ENCODE assay signal across 9 cellular contexts in genomic region chr11:12746593-12747097, GRCh38.
DNase-seq lines count a peak whose midpoint lies in the region; ATAC-seq, FAIRE-seq and TF ChIP-seq lines count a peak whose summit lies in the region.
"Had no signal": no experiment of that assay in that cellular context is flagged by ENCODE, and none has a peak within 500 bp of the region (broad histone marks: within the 10 kb centered on the region; RNA-seq: fewer than 3 reads in every experiment).

No MANE protein-coding gene starts in this region.

- H3K27ac Mint-ChIP-seq in immature natural killer cell, result no peak overlapping the region
- H3K27ac Mint-ChIP-seq: memory B cell had no signal

- TF ChIP-seq POLR2A in GM12891 (IDR thresholded peaks at IDR 0.05; ENCODE audit: low read depth, low read length), result no peak

- no peak for ATAC-seq in GM21737 (IDR thresholded peaks at IDR 0.05; ENCODE audit: unreplicated experiment)
- no peak for ATAC-seq in HG02678 (IDR thresholded peaks at IDR 0.05; ENCODE audit: unreplicated experiment)

- no peak overlapping the region for H3K4me3 Mint-ChIP-seq in immature natural killer cell
- H3K4me3 Mint-ChIP-seq: memory B cell had no signal

- no peaks in the 10 kb centered on the region for H3K9me3 Mint-ChIP-seq in immature natural killer cell
- H3K9me3 Mint-ChIP-seq: memory B cell had no signal

- FAIRE-seq in GM12891 (lab: Jason Lieb, UNC), result no peak

- H3K36me3 Mint-ChIP-seq in immature natural killer cell, result no peaks in the 10 kb centered on the region
- H3K36me3 Mint-ChIP-seq: memory B cell had no signal

- H3K27me3 Mint-ChIP-seq in immature natural killer cell (ENCODE audit: low read depth in 3 of 3), result peaks cover 2 to 13% (median 4%) of the 10 kb centered on the region in 3 donors
- H3K27me3 Mint-ChIP-seq: memory B cell had no signal

- DNase-seq in AG20443 (ENCODE audit: low spot score) (peak; percentile 40), NCI-H1436 (lab: John Stamatoyannopoulos, UW) (peak; percentile 90), T1000 (lab: John Stamatoyannopoulos, UW) (peak; percentile 47), immature natural killer cell (peak; percentile 1 to 14 (median 4)), T-helper 9 cell (no peak), GM12891 (ENCODE audit: insufficient read length, low spot score) (no peak)

- no peaks in the 10 kb centered on the region for H3K4me1 Mint-ChIP-seq in immature natural killer cell
- H3K4me1 Mint-ChIP-seq: memory B cell had no signal

TF ChIP-seq in GM12891, 5 proteins besides CTCF, POLR2A, EP300 and RAD21:
- TF ChIP-seq POLR2AphosphoS5 (IDR thresholded peaks at IDR 0.05; ENCODE audit: low read depth, low read length), result no peak
- no peak for TF ChIP-seq PAX5 (IDR thresholded peaks at IDR 0.05; ENCODE audit: insufficient read depth, low read length, severe bottlenecking)
- no peak for TF ChIP-seq POU2F2 (IDR thresholded peaks at IDR 0.05; ENCODE audit: low read depth, low read length)
- no peak for TF ChIP-seq TAF1 (IDR thresholded peaks at IDR 0.05; ENCODE audit: low read depth, low read length)
- no peak for TF ChIP-seq SPI1 (IDR thresholded peaks at IDR 0.05; ENCODE audit: low read depth, low read length)
TF ChIP-seq in GM12891: peak in this region for 0.

Comparison
In these comparisons a context has a peak if more than half of its experiments do, and no peak if none do; other contexts are left out.
1. DNase-seq: peak in AG20443 (single experiment), NCI-H1436 (single experiment), T1000 (single experiment) and immature natural killer cell (3 of 3); none in T-helper 9 cell (single experiment) and GM12891 (single experiment).